Comparison of ENCODE assay signal across 26 cellular contexts in genomic region chr16:64791756-64792155, GRCh38.
DNase-seq lines count a peak whose midpoint lies in the region; ATAC-seq and TF ChIP-seq lines count a peak whose summit lies in the region.
"Had no signal": no experiment of that assay in that cellular context is flagged by ENCODE, and none has a peak within 500 bp of the region (broad histone marks: within the 10 kb centered on the region; RNA-seq: fewer than 3 reads in every experiment).

No MANE protein-coding gene starts in this region.

- peaks cover 6% of the 10 kb centered on the region for H3K4me1 ChIP-seq in adipocyte (ENCODE audit: control insufficient read depth, insufficient read depth, low read length)
- H3K4me1 ChIP-seq: BLaER1 had no signal

- H3K9me3 ChIP-seq in adipocyte (ENCODE audit: control insufficient read depth, low read length) = no peaks in the 10 kb centered on the region
- H3K9me3 ChIP-seq: BLaER1 had no signal

- CTCF ChIA-PET in activated CD4-positive, alpha-beta memory T cell treated with anti-CD3 and anti-CD28 coated beads, Interleukin-2, amount 10 ng/mL, durations not matched to agents 7 days and 5 days (lab: Charles Lee) = no interaction called here

- H3K9me3 Mint-ChIP-seq in activated CD4-positive, alpha-beta memory T cell treated with anti-CD3 and anti-CD28 coated beads, Interleukin-2, amount 10 ng/mL, durations not matched to agents 7 days and 5 days = peaks cover 16% of the 10 kb centered on the region

- POLR2A ChIA-PET in activated CD4-positive, alpha-beta memory T cell treated with anti-CD3 and anti-CD28 coated beads, Interleukin-2, amount 10 ng/mL, durations not matched to agents 7 days and 5 days (lab: Charles Lee) = no interaction called here

- H3K27me3 ChIP-seq in adipocyte (replicated peaks; ENCODE audit: control insufficient read depth, insufficient read depth, low read length) = no peaks in the 10 kb centered on the region
- H3K27me3 ChIP-seq: BLaER1, SJCRH30 had no signal

- DNase-seq in AG10803 (ENCODE audit: low read depth) (peak; percentile 13), adipocyte (ENCODE audit: low read depth) (peak; percentile 31), choroid plexus epithelial cell (ENCODE audit: low read depth) (peak; percentile 35), skeletal muscle cell (ENCODE audit: low read depth) (peak; percentile 27), DMS79 (lab: John Stamatoyannopoulos, UW) (no peak)
- no peak for DNase-seq in stimulated activated CD4-positive, alpha-beta T cell treated with anti-CD3 and anti-CD28 coated beads, Interleukin-4, amount 100 ng/mL, for 1 hour
- DNase-seq in activated CD4-positive, alpha-beta memory T cell treated with anti-CD3 and anti-CD28 coated beads, Interleukin-2, amount 10 ng/mL, durations not matched to agents 7 days and 5 days = no peak
- DNase-seq: 8988T; ACHN; CD4-positive, CD25-positive, alpha-beta regulatory T cell; HCEC 1CT; Kasumi-1; NCI-H1105; NCI-H1436 treated with DMSO at 0.1 percent for 48 hours; NCI-H1930; NCI-H2107; NCI-H446; NCI-H526; NCI-H82; NK-92 treated with Interleukin-12 subunit alpha and Interleukin-12 subunit beta, amount 100 ng/mL, for 24 hours; PC-3; SJCRH30 had no signal

- H3K9ac ChIP-seq in adipocyte (ENCODE audit: low read length) = no peak overlapping the region
- H3K9ac ChIP-seq: BLaER1 had no signal

- no peaks in the 10 kb centered on the region for H3K27me3 Mint-ChIP-seq in activated CD4-positive, alpha-beta memory T cell treated with anti-CD3 and anti-CD28 coated beads, Interleukin-2, amount 10 ng/mL, durations not matched to agents 7 days and 5 days
- H3K27me3 Mint-ChIP-seq: CD4-positive, CD25-positive, alpha-beta regulatory T cell had no signal

- TF ChIP-seq CTCF in AG10803 (conservative IDR thresholded peaks at IDR 0.05; ENCODE audit: low read length) (no peak), choroid plexus epithelial cell (conservative IDR thresholded peaks at IDR 0.05; ENCODE audit: low read depth, low read length) (no peak)

- no peak for ATAC-seq in HG03565 (IDR thresholded peaks at IDR 0.05; ENCODE audit: unreplicated experiment)
- ATAC-seq: HepG2, K562, PC-3 had no signal

- no peak overlapping the region for H3K27ac Mint-ChIP-seq in activated CD4-positive, alpha-beta memory T cell treated with anti-CD3 and anti-CD28 coated beads, Interleukin-2, amount 10 ng/mL, durations not matched to agents 7 days and 5 days
- H3K27ac Mint-ChIP-seq: CD4-positive, CD25-positive, alpha-beta regulatory T cell had no signal

- H3K36me3 Mint-ChIP-seq in activated CD4-positive, alpha-beta memory T cell treated with anti-CD3 and anti-CD28 coated beads, Interleukin-2, amount 10 ng/mL, durations not matched to agents 7 days and 5 days (ENCODE audit: low read depth) = no peaks in the 10 kb centered on the region
- H3K36me3 Mint-ChIP-seq: CD4-positive, CD25-positive, alpha-beta regulatory T cell had no signal

- no peaks in the 10 kb centered on the region for H3K4me1 Mint-ChIP-seq in activated CD4-positive, alpha-beta memory T cell treated with anti-CD3 and anti-CD28 coated beads, Interleukin-2, amount 10 ng/mL, durations not matched to agents 7 days and 5 days
- H3K4me1 Mint-ChIP-seq: CD4-positive, CD25-positive, alpha-beta regulatory T cell had no signal

- H3K4me3 ChIP-seq in AG10803 (ENCODE audit: low read length) (no peak overlapping the region), adipocyte (ENCODE audit: low read length) (no peak overlapping the region), choroid plexus epithelial cell (ENCODE audit: low read depth, low read length) (no peak overlapping the region), skeletal muscle cell (ENCODE audit: low read depth, low read length) (no peak overlapping the region)
- H3K4me3 ChIP-seq: BLaER1, K562, SJCRH30 had no signal

- H3K36me3 ChIP-seq in adipocyte (ENCODE audit: control insufficient read depth, insufficient read depth, low read length, severe bottlenecking) = no peaks in the 10 kb centered on the region
- H3K36me3 ChIP-seq: BLaER1, SJCRH30 had no signal

- H3K4me3 Mint-ChIP-seq in activated CD4-positive, alpha-beta memory T cell treated with anti-CD3 and anti-CD28 coated beads, Interleukin-2, amount 10 ng/mL, durations not matched to agents 7 days and 5 days = no peak overlapping the region
- H3K4me3 Mint-ChIP-seq: CD4-positive, CD25-positive, alpha-beta regulatory T cell had no signal

Comparison
In these comparisons a context has a peak if more than half of its experiments do, and no peak if none do; other contexts are left out.
1. DNase-seq: peak in AG10803 (single experiment), adipocyte (single experiment), choroid plexus epithelial cell (single experiment) and skeletal muscle cell (single experiment); none in stimulated activated CD4-positive, alpha-beta T cell treated with anti-CD3 and anti-CD28 coated beads, Interleukin-4, amount 100 ng/mL, for 1 hour (single experiment), DMS79 (single experiment) and activated CD4-positive, alpha-beta memory T cell treated with anti-CD3 and anti-CD28 coated beads, Interleukin-2, amount 10 ng/mL, durations not matched to agents 7 days and 5 days (single experiment).